Comparison of ENCODE assay signal across 25 cellular contexts in the genomic region with DNA sequence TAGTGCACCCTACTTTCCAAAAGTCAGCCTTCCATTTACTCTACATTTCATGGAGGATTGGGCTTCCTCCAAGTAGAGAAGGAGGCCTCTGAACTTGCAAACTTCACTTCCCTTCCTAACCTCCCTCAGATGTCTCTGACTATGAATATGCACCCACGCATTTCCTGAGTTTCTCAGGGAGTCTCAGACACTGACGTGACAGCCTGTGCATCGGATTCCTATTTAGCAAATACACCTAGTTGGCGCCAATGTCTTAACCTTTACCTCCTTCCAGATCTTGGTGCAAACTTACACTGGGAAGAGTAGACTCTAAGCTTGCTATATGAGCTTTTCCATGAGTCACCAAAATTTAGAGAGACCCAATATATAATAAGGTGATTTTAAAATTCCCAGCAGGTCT.
"Had no signal": no experiment of that assay in that cellular context is flagged by ENCODE, and none has a peak within 500 bp of the region (broad histone marks: within the 10 kb centered on the region; RNA-seq: fewer than 3 reads in every experiment).

No MANE protein-coding gene starts in this region.

- H3K79me2 ChIP-seq: parathyroid adenoma had no signal

- H3K4me3 ChIP-seq: left ventricle myocardium inferior, lung, neural progenitor cell, psoas muscle, right atrium auricular region, right lobe of liver, smooth muscle cell, stomach, testis, thyroid gland, uterus had no signal

- H3K27ac ChIP-seq: left ventricle myocardium inferior, neural progenitor cell, neutrophil, parathyroid adenoma, psoas muscle, right atrium auricular region, right lobe of liver, stomach, testis, thyroid gland, uterus had no signal

- H2AFZ ChIP-seq: neural progenitor cell, parathyroid adenoma had no signal

- H3K36me3 ChIP-seq: left ventricle myocardium inferior, neural progenitor cell, neutrophil, right atrium auricular region, right lobe of liver, stomach, thyroid gland, uterus had no signal

- H3K27ac Mint-ChIP-seq: mesothelial cell of epicardium; naive B cell; natural killer cell; nephron progenitor cell; neural progenitor cell; stimulated activated naive B cell treated with anti-CD40 and anti-IgM and Interleukin-4, amounts not matched to agents 10 μg/mL and 1 μg/mL and 100 μg/mL, for 72 hours had no signal

- H3K4me1 Mint-ChIP-seq: naive B cell; natural killer cell; neural progenitor cell; stimulated activated naive B cell treated with anti-CD40 and anti-IgM and Interleukin-4, amounts not matched to agents 10 μg/mL and 1 μg/mL and 100 μg/mL, for 72 hours had no signal

- H3K36me3 Mint-ChIP-seq: mesothelial cell of epicardium; naive B cell; natural killer cell; neural progenitor cell; stimulated activated naive B cell treated with anti-CD40 and anti-IgM and Interleukin-4, amounts not matched to agents 10 μg/mL and 1 μg/mL and 100 μg/mL, for 72 hours had no signal

- H3K27me3 ChIP-seq: neural progenitor cell, neutrophil, right atrium auricular region, right lobe of liver, stomach, testis, thyroid gland, uterus had no signal

- H3K4me3 Mint-ChIP-seq: mesothelial cell of epicardium; naive B cell; natural killer cell; nephron progenitor cell; neural progenitor cell; stimulated activated naive B cell treated with anti-CD40 and anti-IgM and Interleukin-4, amounts not matched to agents 10 μg/mL and 1 μg/mL and 100 μg/mL, for 72 hours had no signal

- H3K9me3 ChIP-seq: neutrophil, right lobe of liver, testis, thyroid gland, uterus had no signal

- H3K27me3 Mint-ChIP-seq: naive B cell; stimulated activated naive B cell treated with anti-CD40 and anti-IgM and Interleukin-4, amounts not matched to agents 10 μg/mL and 1 μg/mL and 100 μg/mL, for 72 hours had no signal

- H3K9ac ChIP-seq: neural progenitor cell, parathyroid adenoma had no signal

- H3K4me2 ChIP-seq: neural progenitor cell, smooth muscle cell had no signal

- H3K4me1 ChIP-seq: left ventricle myocardium inferior, neural progenitor cell, parathyroid adenoma, psoas muscle, right atrium auricular region, right lobe of liver, stomach, testis, uterus had no signal

- DNase-seq: islet precursor cell; left ventricle myocardium inferior; mesendoderm; naive B cell; natural killer cell; nephron progenitor cell; occipital lobe; psoas muscle; right lobe of liver; stimulated activated CD4-positive, alpha-beta T cell treated with anti-CD3 and anti-CD28 coated beads, Interleukin-1b, Interleukin-23, amount 100 ng/mL, for 48 hours; stimulated activated CD4-positive, alpha-beta T cell treated with anti-CD3 and anti-CD28 coated beads, Interleukin-2, amount 100 ng/mL, for 48 hours; stimulated activated naive B cell treated with anti-CD40 and anti-IgM and Interleukin-4, amounts not matched to agents 10 μg/mL and 1 μg/mL and 100 μg/mL, for 72 hours; stimulated activated naive CD8-positive, alpha-beta T cell treated with anti-CD3 and anti-CD28 coated beads, Interleukin-15, Interleukin-2, amounts not matched to agents 100 U/mL and 50 U/mL, for 24 hours; stomach; testis; trophoblast cell; uterus had no signal
